ENCODE assay signal across 9 cellular contexts in genomic region chr10:3471927-3472704, GRCh38.
DNase-seq lines count a peak whose midpoint lies in the region; ATAC-seq and TF ChIP-seq lines count a peak whose summit lies in the region.
"Had no signal": no experiment of that assay in that cellular context is flagged by ENCODE, and none has a peak within 500 bp of the region (broad histone marks: within the 10 kb centered on the region; RNA-seq: fewer than 3 reads in every experiment).

No MANE protein-coding gene starts in this region.

- 40 to 43% methylated on average over 19 of the region's 19 CpGs for WGBS in esophagus, 2 donors

- no peaks in the 10 kb centered on the region for H3K9me3 ChIP-seq in Panc1 (ENCODE audit: control insufficient read depth, insufficient read depth, low read depth, low read length)
- H3K9me3 ChIP-seq in esophagus (ENCODE audit: control insufficient read depth in 2 of 2, insufficient read depth in 1 of 2, low read depth in 1 of 2, low read length in 1 of 2) = no peaks in the 10 kb centered on the region
- H3K9me3 ChIP-seq in osteoblast (ENCODE audit: low read depth, low read length) = no peaks in the 10 kb centered on the region
- H3K9me3 ChIP-seq in Caco-2 = no peaks in the 10 kb centered on the region

- H3K27ac ChIP-seq in C4-2B = peak overlapping the region; percentile 56
- peak overlapping the region; percentile 95 for H3K27ac ChIP-seq in Panc1 (ENCODE audit: low read length)
- H3K27ac ChIP-seq in esophagus (ENCODE audit: low read depth in 2 of 2, low read length in 1 of 2) = peak overlapping the region; percentile 94 to 97
- H3K27ac ChIP-seq in osteoblast (ENCODE audit: low read depth, low read length) = peak overlapping the region; percentile 55

- H3K36me3 Mint-ChIP-seq in Caco-2 (ENCODE audit: insufficient read depth, unreplicated experiment) = no peaks in the 10 kb centered on the region

- no peaks in the 10 kb centered on the region for H3K27me3 ChIP-seq in Panc1 (ENCODE audit: control insufficient read depth, insufficient read depth, low read length)
- H3K27me3 ChIP-seq in esophagus (ENCODE audit: control insufficient read depth in 1 of 2, insufficient read depth in 2 of 2, low read length in 2 of 2) = no peaks in the 10 kb centered on the region
- no peaks in the 10 kb centered on the region for H3K27me3 ChIP-seq in osteoblast (ENCODE audit: insufficient read depth, low read length)
- no peaks in the 10 kb centered on the region for H3K27me3 ChIP-seq in Caco-2 (replicated peaks; ENCODE audit: control insufficient read depth, insufficient read depth, low read length)

- BruUV-seq in Panc1 (replicated peaks; lab: Mats Ljungman, UMichigan) = no TSS peak
- BruUV-seq in Caco-2 (replicated peaks; lab: Mats Ljungman, UMichigan) = no TSS peak

- ATAC-seq in Panc1 = peak; percentile 48

- DNase-seq in Panc1 (ENCODE audit: low read depth, low spot score) = no peak
- peak; percentile 21 for DNase-seq in osteoblast (ENCODE audit: insufficient read length, low spot score, missing footprints)
- DNase-seq in GF-D8 (lab: John Stamatoyannopoulos, UW) = no peak
- no peak for DNase-seq in RPMI8226
- no peak for DNase-seq in Caco-2
- no peak for DNase-seq in NOMO-1 treated with dmso at 0.1 percent for 144 hours (lab: John Stamatoyannopoulos, UW; ENCODE audit: unreplicated experiment)
- DNase-seq: activated CD4-positive, alpha-beta T cell treated with anti-CD3 and anti-CD28 coated beads for 1 hour had no signal

- CTCF ChIA-PET in Panc1 (lab: Charles Lee) = no interaction called here
- CTCF ChIA-PET in Caco-2 (lab: Charles Lee) = no interaction called here

- H3K9me3 Mint-ChIP-seq in Caco-2 (ENCODE audit: unreplicated experiment) = peaks cover 10% of the 10 kb centered on the region

- H3K4me3 ChIP-seq in Panc1 (ENCODE audit: low read depth in 2 of 2, low read length in 2 of 2) (peak overlapping the region; percentile 12 to 21; a peak in 3 of 4 replicates), esophagus (ENCODE audit: low read depth in 1 of 2, low read length in 2 of 2) (no peak overlapping the region), osteoblast (ENCODE audit: insufficient read depth, low read length) (peak overlapping the region; percentile 61), Caco-2 (ENCODE audit: low read depth, low read length) (no peak overlapping the region)

- POLR2A ChIA-PET in Panc1 (lab: Charles Lee) = interaction anchor here (0.6 kb wide), 1 partner anchor 596 kb away, joined by 3 read pairs; no protein-coding TSS in a partner anchor
- POLR2A ChIA-PET in Caco-2 (lab: Charles Lee) = no interaction called here

- H3K27me3 Mint-ChIP-seq in Caco-2 (ENCODE audit: insufficient read depth, unreplicated experiment) = no peaks in the 10 kb centered on the region

- H3K4me1 Mint-ChIP-seq in Caco-2 (ENCODE audit: low read depth, unreplicated experiment) = peaks cover 24% of the 10 kb centered on the region

- peaks cover 45% of the 10 kb centered on the region for H3K4me1 ChIP-seq in Panc1 (ENCODE audit: control insufficient read depth, insufficient read depth, low read length)
- peaks cover 10% of the 10 kb centered on the region in 2 donors for H3K4me1 ChIP-seq in esophagus (ENCODE audit: control insufficient read depth in 2 of 2, insufficient read depth in 2 of 2, low read length in 1 of 2)
- peaks cover 40% of the 10 kb centered on the region for H3K4me1 ChIP-seq in osteoblast (ENCODE audit: insufficient read depth, low read length)
- H3K4me1 ChIP-seq in Caco-2 = peaks cover 15% of the 10 kb centered on the region

- TF ChIP-seq CTCF in C4-2B (conservative IDR thresholded peaks at IDR 0.05) = no peak
- no peak for TF ChIP-seq CTCF in Panc1 (IDR thresholded peaks at IDR 0.05)
- TF ChIP-seq CTCF in osteoblast (IDR thresholded peaks at IDR 0.05; ENCODE audit: extremely low read depth, low read depth, low read length) = no peak
- no peak for TF ChIP-seq CTCF in Caco-2 (IDR thresholded peaks at IDR 0.05; ENCODE audit: insufficient read depth in 1 of 2, low read depth in 1 of 2, low read length in 1 of 2, severe bottlenecking in 1 of 2, unreplicated experiment in 1 of 2)

- H3K4me2 ChIP-seq in osteoblast (ENCODE audit: insufficient read depth, low read length) = peak overlapping the region; percentile 75

- H3K36me3 ChIP-seq in Panc1 (ENCODE audit: control insufficient read depth, insufficient read depth, low read length) (no peaks in the 10 kb centered on the region), esophagus (ENCODE audit: control insufficient read depth in 2 of 2, insufficient read depth in 2 of 2, low read length in 1 of 2) (no peaks in the 10 kb centered on the region), osteoblast (ENCODE audit: insufficient read depth, low read length) (no peaks in the 10 kb centered on the region), Caco-2 (ENCODE audit: control insufficient read depth, insufficient read depth, low read length) (no peaks in the 10 kb centered on the region)

- H4K20me1 ChIP-seq in osteoblast (ENCODE audit: insufficient read depth, low read length) = no peaks in the 10 kb centered on the region

- in situ Hi-C loops in Panc1 (cut with HindIII; ENCODE audit: low pct_unique_long_range_greater_than_20kb, low sequenced_read_pairs) = no loop called here

- H3K4me3 Mint-ChIP-seq in Caco-2 (ENCODE audit: unreplicated experiment) = no peak overlapping the region

- no peak overlapping the region for H3K27ac Mint-ChIP-seq in Caco-2 (ENCODE audit: unreplicated experiment)

- H3K79me2 ChIP-seq in osteoblast (ENCODE audit: insufficient read depth, low read length) = no peaks in the 10 kb centered on the region

- H2AFZ ChIP-seq in osteoblast (ENCODE audit: low read length) = peak overlapping the region; percentile 61

- intact Hi-C loops in Panc1 (cut with micrococcal nuclease; ENCODE audit: unreplicated experiment) (no loop called here), Caco-2 (cut with micrococcal nuclease; ENCODE audit: unreplicated experiment) (no loop called here)

Comparison
In these comparisons a context has a peak if more than half of its experiments do, and no peak if none do; other contexts are left out.
1. H3K4me3 ChIP-seq: peak in Panc1 (2 of 2) and osteoblast (single experiment); none in esophagus (0 of 2) and Caco-2 (single experiment).
2. Peak in every context shown above with its lines, with median percentiles within 50 percentile points of each other: H3K27ac ChIP-seq.